8 cellular contexts compared by ENCODE assay signal in the genomic region with DNA sequence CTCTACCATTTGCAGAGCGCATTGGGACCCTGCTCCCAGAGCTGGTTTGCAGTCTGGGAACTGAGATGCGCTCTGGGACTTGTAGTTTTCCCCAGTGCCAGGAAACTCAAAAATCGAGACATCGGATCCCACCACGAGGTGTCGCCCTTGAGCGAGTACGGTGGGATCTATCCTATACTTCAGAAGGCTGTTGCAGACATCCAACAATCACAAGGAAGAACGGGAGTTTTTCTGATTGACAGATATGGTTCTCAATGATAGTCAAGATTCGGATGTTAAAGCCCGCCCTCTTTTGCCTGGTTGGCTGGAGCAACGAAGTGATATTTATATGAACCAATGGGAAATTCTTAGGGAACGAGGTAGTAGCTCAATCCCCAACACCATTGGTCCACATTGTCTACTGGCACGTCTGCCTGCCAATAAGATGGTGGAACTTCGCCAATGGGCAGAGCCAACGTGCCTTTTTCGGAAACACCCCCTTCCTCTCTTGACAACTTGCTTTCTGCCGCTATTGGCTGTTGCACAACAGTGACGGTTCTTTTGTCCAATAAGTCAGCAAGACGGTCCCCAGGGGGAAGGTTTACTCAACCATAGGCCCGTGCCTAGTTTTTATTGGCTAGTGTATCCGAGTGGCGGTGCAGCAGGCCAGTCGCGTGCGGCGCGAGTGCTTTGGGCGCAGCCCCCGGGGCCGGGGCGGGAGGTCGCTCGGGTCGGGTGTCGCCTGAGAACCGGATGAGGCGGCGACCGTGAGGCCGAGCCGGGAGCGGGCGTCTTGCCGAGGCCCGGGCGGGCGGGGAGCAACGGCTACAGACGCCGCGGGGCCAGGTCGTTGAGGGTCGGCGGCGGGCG. TPM values are rescaled to one million over a fixed set of nuclear protein-coding genes. Genes with fewer than 3 reads are reported as not detected.
DNase-seq lines count a peak whose midpoint lies in the region; ATAC-seq lines count a peak whose summit lies in the region.

A gene (plus strand): TSS at position 724 of the 849 bp plus-strand sequence. CDS start 164 bp downstream, outside the sequence.

- DNase-seq in CD8-positive, alpha-beta memory T cell = peak; percentile 92 to 99 (median 98)
- DNase-seq in HS-27A (ENCODE audit: low read depth) (peak; percentile 99), NK-92 (lab: John Stamatoyannopoulos, UW; ENCODE audit: unreplicated experiment) (peak; percentile 85), lung microvascular endothelial cell (ENCODE audit: low read depth in 2 of 2) (peak; percentile 100)
- DNase-seq in activated CD8-positive, alpha-beta memory T cell treated with anti-CD3 and anti-CD28 coated beads for 24 hours = peak; percentile 99
- peak; percentile 96 for DNase-seq in effector CD8-positive, alpha-beta T cell (lab: John Stamatoyannopoulos, UW)
- DNase-seq in stimulated activated CD8-positive, alpha-beta memory T cell treated with anti-CD3 and anti-CD28 coated beads, Interleukin-12 subunit alpha, Interleukin-12 subunit beta, amount 100 ng/mL, for 1 hour (ENCODE audit: low read depth) = peak; percentile 92

- peak within 1 kb of the TSS; percentile 76 for H3K4me3 ChIP-seq in CD8-positive, alpha-beta memory T cell (ENCODE audit: low read length)

- H3K36me3 Mint-ChIP-seq in CD8-positive, alpha-beta memory T cell = peaks cover 0 to 27% (median 0%) of the 10 kb centered on the region in 3 donors

- H3K27me3 ChIP-seq in CD8-positive, alpha-beta memory T cell (ENCODE audit: insufficient read depth, low read length, poor library complexity, severe bottlenecking) = no peaks in the 10 kb centered on the region

- H3K9me3 ChIP-seq in CD8-positive, alpha-beta memory T cell (ENCODE audit: low read length) = no peaks in the 10 kb centered on the region

- H3K27ac Mint-ChIP-seq in CD8-positive, alpha-beta memory T cell = peak within 1 kb of the TSS; percentile 83 to 99 (median 96)

- peak within 1 kb of the TSS; percentile 88 to 99 (median 95) for H3K4me3 Mint-ChIP-seq in CD8-positive, alpha-beta memory T cell

- no peaks in the 10 kb centered on the region for H3K27me3 Mint-ChIP-seq in CD8-positive, alpha-beta memory T cell

- peaks cover 31 to 46% (median 42%) of the 10 kb centered on the region in 3 donors for H3K4me1 Mint-ChIP-seq in CD8-positive, alpha-beta memory T cell

- peak; percentile 85 for ATAC-seq in GM19463 (IDR thresholded peaks at IDR 0.05; ENCODE audit: unreplicated experiment)

- POLR2A ChIA-PET in CD8-positive, alpha-beta memory T cell (lab: Charles Lee) = interaction anchor here (0.6 to 3.0 kb wide), 13 partner anchors 14 to 595 kb away, joined by 3 to 15 read pairs (median 7); a partner anchor contains a TSS

- CTCF ChIA-PET in CD8-positive, alpha-beta memory T cell (lab: Charles Lee) = interaction anchor here (0.6 to 7.7 kb wide), 38 partner anchors 9 to 717 kb away, joined by 3 to 97 read pairs (median 5); a partner anchor contains a TSS

- peaks cover 36% of the 10 kb centered on the region for H3K4me1 ChIP-seq in CD8-positive, alpha-beta memory T cell (ENCODE audit: insufficient read depth, low read length)

- no peaks in the 10 kb centered on the region for H3K9me3 Mint-ChIP-seq in CD8-positive, alpha-beta memory T cell

- H3K36me3 ChIP-seq in CD8-positive, alpha-beta memory T cell (ENCODE audit: insufficient read depth, low read length) = no peaks in the 10 kb centered on the region

- peak within 1 kb of the TSS; percentile 90 for H3K27ac ChIP-seq in CD8-positive, alpha-beta memory T cell (ENCODE audit: low read depth, low read length)

RNA-seq across cellular contexts. Expression of the gene that starts here (rescaled TPM):
- 100 to 1,000 TPM; 154 to 165 TPM for total RNA-seq in CD8-positive, alpha-beta memory T cell
- 105 TPM for polyA plus RNA-seq in CD8-positive, alpha-beta memory T cell
- 68.0 and 74.6 TPM in 2 replicates for total RNA-seq in lung microvascular endothelial cell

Comparison
In these comparisons a context has a peak if more than half of its experiments do, and no peak if none do; other contexts are left out.
1. Peak in every context shown above with its lines: DNase-seq, ATAC-seq, H3K4me3 ChIP-seq and H3K27ac ChIP-seq.